In genomic region chr6:12968839-12969558, GRCh38 we compare ENCODE assay signal across 25 cellular contexts.
A peak's percentile ranks its signal among the peaks of the same experiment; 100 is the strongest.
DNase-seq lines count a peak whose midpoint lies in the region; ATAC-seq and TF ChIP-seq lines count a peak whose summit lies in the region.
"Had no signal": no experiment of that assay in that cellular context is flagged by ENCODE, and none has a peak within 500 bp of the region (broad histone marks: within the 10 kb centered on the region; RNA-seq: fewer than 3 reads in every experiment).

No MANE protein-coding gene starts in this region.

- WGBS in SK-N-SH (ENCODE audit: low lambda C conversion rate) = 47% methylated on average over 5 of the region's 5 CpGs

- no peaks in the 10 kb centered on the region for H4K20me1 ChIP-seq in SK-N-SH (ENCODE audit: insufficient read depth)

- no peak overlapping the region for H3K9ac ChIP-seq in SK-N-SH

- no peak overlapping the region for H3K4me2 ChIP-seq in SK-N-SH

- DNase-seq in SK-N-SH = no peak
- peak; percentile 28 for DNase-seq in NCI-H226
- no peak for DNase-seq in left lung
- no peak for DNase-seq in thoracic aorta (ENCODE audit: low spot score)
- no peak for DNase-seq in NCI-H1417 (lab: John Stamatoyannopoulos, UW)
- DNase-seq in cerebellar nuclear complex (lab: John Stamatoyannopoulos, UW) = no peak
- DNase-seq: 8988T; ACHN; BE2C; CD8-positive, alpha-beta memory T cell; DMS 273 treated with DMSO at 0.1 percent for 48 hours; DMS79 treated with DMSO at 0.1 percent for 48 hours; GF-D8; KG1; MG63; NCI-H1417 treated with DMSO at 0.1 percent for 48 hours; NCI-H1694 treated with DMSO at 0.1 percent for 48 hours; NCI-H2081; NCI-H446; NCI-H524 treated with DMSO at 0.1 percent for 48 hours; NK-92 treated with Interleukin-12 subunit alpha and Interleukin-12 subunit beta, amount 100 ng/mL, for 24 hours; PC-3; SJCRH30 had no signal

- H3K4me1 ChIP-seq in SK-N-SH (ENCODE audit: control insufficient read depth in 1 of 2, insufficient read depth in 2 of 2, low read depth in 1 of 2, low read length in 1 of 2) = peaks cover 0 to 34% of the 10 kb centered on the region in 2 experiments; a peak in 2 of 4 replicates
- H3K4me1 ChIP-seq in left lung = peaks cover 0 to 13% of the 10 kb centered on the region in 2 donors
- H3K4me1 ChIP-seq in thoracic aorta (ENCODE audit: control insufficient read depth in 1 of 2, low read depth in 2 of 2) = peaks cover 49 to 89% of the 10 kb centered on the region in 2 donors
- H3K4me1 ChIP-seq: BE2C, SJCRH30 had no signal

- H3F3A ChIP-seq in SK-N-SH (replicated peaks; ENCODE audit: insufficient read depth) = no peaks in the 10 kb centered on the region

- no peaks in the 10 kb centered on the region for H3K36me3 ChIP-seq in SK-N-SH (replicated peaks in 1 of 2; ENCODE audit: control insufficient read depth in 1 of 2, insufficient read depth in 2 of 2, low read length in 1 of 2)
- H3K36me3 ChIP-seq in left lung = no peaks in the 10 kb centered on the region
- no peaks in the 10 kb centered on the region for H3K36me3 ChIP-seq in thoracic aorta
- H3K36me3 ChIP-seq: BE2C, MG63, SJCRH30 had no signal

- ATAC-seq in SK-N-SH treated with all-trans-retinoic acid at 6 μM for 48 hours = no peak
- peak; percentile 70 for ATAC-seq in left lung
- ATAC-seq in thoracic aorta (ENCODE audit: insufficient number of reproducible peaks, low FRiP score, low read depth) = no peak
- no peak for ATAC-seq in GM21825 (IDR thresholded peaks at IDR 0.05; ENCODE audit: unreplicated experiment)
- ATAC-seq: PC-3 had no signal

- TF ChIP-seq EP300 in SK-N-SH (IDR thresholded peaks at IDR 0.05; ENCODE audit: borderline replicate concordance in 1 of 2, low read depth in 1 of 2, low read length in 1 of 2) = no peak

- TF ChIP-seq CTCF in SK-N-SH (IDR thresholded peaks at IDR 0.05) (no peak), left lung (IDR thresholded peaks at IDR 0.05) (no peak), thoracic aorta (IDR thresholded peaks at IDR 0.05) (no peak)

- no peak overlapping the region for H3K4me3 ChIP-seq in SK-N-SH (ENCODE audit: low read depth in 2 of 2, low read length in 1 of 2)
- no peak overlapping the region for H3K4me3 ChIP-seq in left lung
- H3K4me3 ChIP-seq in thoracic aorta = peak overlapping the region; percentile 42
- H3K4me3 ChIP-seq: MG63, SJCRH30 had no signal

- POLR2A ChIA-PET in SK-N-SH (lab: Yijun Ruan, JAX) = no interaction called here

- no peaks in the 10 kb centered on the region for H3K9me3 ChIP-seq in SK-N-SH
- no peaks in the 10 kb centered on the region for H3K9me3 ChIP-seq in left lung
- H3K9me3 ChIP-seq in thoracic aorta = no peaks in the 10 kb centered on the region
- H3K9me3 ChIP-seq: BE2C, MG63, SJCRH30 had no signal

- no peak overlapping the region for H2AFZ ChIP-seq in SK-N-SH (ENCODE audit: low read depth)

- intact Hi-C loops in left lung (cut with DNase I) = no loop called here

- no peak for TF ChIP-seq RAD21 in SK-N-SH (IDR thresholded peaks at IDR 0.05; ENCODE audit: low read length)

- no peaks in the 10 kb centered on the region for H3K79me2 ChIP-seq in SK-N-SH (ENCODE audit: insufficient read depth)

- CTCF ChIA-PET in SK-N-SH (lab: Yijun Ruan, JAX) = no interaction called here

- peak overlapping the region in 1 of 2 experiments; percentile 98; a peak in 2 of 4 replicates for H3K27ac ChIP-seq in SK-N-SH (ENCODE audit: low read depth in 2 of 2, low read length in 1 of 2)
- peak overlapping the region in 1 of 2 donors; percentile 33 for H3K27ac ChIP-seq in left lung
- H3K27ac ChIP-seq in thoracic aorta = peak overlapping the region; percentile 59 to 80
- H3K27ac ChIP-seq: SJCRH30 had no signal

- H3K9me2 ChIP-seq in SK-N-SH = no peaks in the 10 kb centered on the region

- H3K27me3 ChIP-seq in SK-N-SH (ENCODE audit: insufficient read depth) = no peaks in the 10 kb centered on the region
- H3K27me3 ChIP-seq in left lung = no peaks in the 10 kb centered on the region
- H3K27me3 ChIP-seq in thoracic aorta (replicated peaks; ENCODE audit: insufficient read depth) = no peaks in the 10 kb centered on the region
- H3K27me3 ChIP-seq: BE2C, MG63, SJCRH30 had no signal

TF ChIP-seq in SK-N-SH treated with all-trans-retinoic acid at 6 μM for 48 hours, 23 proteins besides CTCF, POLR2A, EP300 and RAD21:
- TF ChIP-seq ISL1 (CRISPR knock-in tag; IDR thresholded peaks at IDR 0.05) (peak; percentile 68), ARNTL (CRISPR knock-in tag; IDR thresholded peaks at IDR 0.05; ENCODE audit: borderline replicate concordance, low read depth) (no peak), TCF4 (CRISPR knock-in tag; IDR thresholded peaks at IDR 0.05; ENCODE audit: borderline replicate concordance) (no peak), GLIS3 (CRISPR knock-in tag; IDR thresholded peaks at IDR 0.05) (no peak)

TF ChIP-seq in SK-N-SH, 30 proteins besides CTCF, POLR2A, EP300 and RAD21:
- no peak for TF ChIP-seq YY1 (IDR thresholded peaks at IDR 0.05; ENCODE audit: low read depth)
- TF ChIP-seq RFX5 (IDR thresholded peaks at IDR 0.05; ENCODE audit: low read length) = no peak
- TF ChIP-seq SIN3A (IDR thresholded peaks at IDR 0.05; ENCODE audit: borderline replicate concordance, low read depth, low read length) = no peak
- TF ChIP-seq, protein P1, sequence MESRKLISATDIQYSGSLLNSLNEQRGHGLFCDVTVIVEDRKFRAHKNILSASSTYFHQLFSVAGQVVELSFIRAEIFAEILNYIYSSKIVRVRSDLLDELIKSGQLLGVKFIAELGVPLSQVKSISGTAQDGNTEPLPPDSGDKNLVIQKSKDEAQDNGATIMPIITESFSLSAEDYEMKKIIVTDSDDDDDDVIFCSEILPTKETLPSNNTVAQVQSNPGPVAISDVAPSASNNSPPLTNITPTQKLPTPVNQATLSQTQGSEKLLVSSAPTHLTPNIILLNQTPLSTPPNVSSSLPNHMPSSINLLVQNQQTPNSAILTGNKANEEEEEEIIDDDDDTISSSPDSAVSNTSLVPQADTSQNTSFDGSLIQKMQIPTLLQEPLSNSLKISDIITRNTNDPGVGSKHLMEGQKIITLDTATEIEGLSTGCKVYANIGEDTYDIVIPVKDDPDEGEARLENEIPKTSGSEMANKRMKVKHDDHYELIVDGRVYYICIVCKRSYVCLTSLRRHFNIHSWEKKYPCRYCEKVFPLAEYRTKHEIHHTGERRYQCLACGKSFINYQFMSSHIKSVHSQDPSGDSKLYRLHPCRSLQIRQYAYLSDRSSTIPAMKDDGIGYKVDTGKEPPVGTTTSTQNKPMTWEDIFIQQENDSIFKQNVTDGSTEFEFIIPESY (IDR thresholded peaks at IDR 0.05; ENCODE audit: borderline replicate concordance, low read depth) = no peak
- TF ChIP-seq, protein P2, sequence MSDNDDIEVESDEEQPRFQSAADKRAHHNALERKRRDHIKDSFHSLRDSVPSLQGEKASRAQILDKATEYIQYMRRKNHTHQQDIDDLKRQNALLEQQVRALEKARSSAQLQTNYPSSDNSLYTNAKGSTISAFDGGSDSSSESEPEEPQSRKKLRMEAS (IDR thresholded peaks at IDR 0.05; ENCODE audit: low read depth) = no peak
- no peak for TF ChIP-seq NFIC (IDR thresholded peaks at IDR 0.05; ENCODE audit: borderline replicate concordance)
- TF ChIP-seq FOSL2 (IDR thresholded peaks at IDR 0.05; ENCODE audit: borderline replicate concordance, low read depth) = no peak
- TF ChIP-seq MEF2A (IDR thresholded peaks at IDR 0.05; ENCODE audit: borderline replicate concordance, low read depth) = no peak
- TF ChIP-seq, protein P3, sequence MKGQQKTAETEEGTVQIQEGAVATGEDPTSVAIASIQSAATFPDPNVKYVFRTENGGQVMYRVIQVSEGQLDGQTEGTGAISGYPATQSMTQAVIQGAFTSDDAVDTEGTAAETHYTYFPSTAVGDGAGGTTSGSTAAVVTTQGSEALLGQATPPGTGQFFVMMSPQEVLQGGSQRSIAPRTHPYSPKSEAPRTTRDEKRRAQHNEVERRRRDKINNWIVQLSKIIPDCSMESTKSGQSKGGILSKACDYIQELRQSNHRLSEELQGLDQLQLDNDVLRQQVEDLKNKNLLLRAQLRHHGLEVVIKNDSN (IDR thresholded peaks at IDR 0.05; ENCODE audit: borderline replicate concordance, low read depth) = no peak
- no peak for TF ChIP-seq RCOR1 (IDR thresholded peaks at IDR 0.05; ENCODE audit: low read length)
- no peak for TF ChIP-seq SMC3 (IDR thresholded peaks at IDR 0.05; ENCODE audit: low read depth, low read length)
